In genomic region chr1:235160965-235161684, GRCh38 we compare ENCODE assay signal across 1 cellular context.
TF ChIP-seq lines count a peak whose summit lies in the region.

A gene with protein sequence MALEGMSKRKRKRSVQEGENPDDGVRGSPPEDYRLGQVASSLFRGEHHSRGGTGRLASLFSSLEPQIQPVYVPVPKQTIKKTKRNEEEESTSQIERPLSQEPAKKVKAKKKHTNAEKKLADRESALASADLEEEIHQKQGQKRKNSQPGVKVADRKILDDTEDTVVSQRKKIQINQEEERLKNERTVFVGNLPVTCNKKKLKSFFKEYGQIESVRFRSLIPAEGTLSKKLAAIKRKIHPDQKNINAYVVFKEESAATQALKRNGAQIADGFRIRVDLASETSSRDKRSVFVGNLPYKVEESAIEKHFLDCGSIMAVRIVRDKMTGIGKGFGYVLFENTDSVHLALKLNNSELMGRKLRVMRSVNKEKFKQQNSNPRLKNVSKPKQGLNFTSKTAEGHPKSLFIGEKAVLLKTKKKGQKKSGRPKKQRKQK (minus strand): TSS chr1:235161250. CDS start chr1:235161226, 24 bp downstream.

TF ChIP-seq in HepG2, 621 proteins besides CTCF, POLR2A, EP300 and RAD21 (continued from another document and continues in another):
- TF ChIP-seq AKNA (CRISPR knock-in tag; IDR thresholded peaks at IDR 0.05; ENCODE audit: borderline replicate concordance): no peak; the same call in 1 of the 2 replicates
- 0 out of 2 replicates have a peak, but pooled peaks have one; percentile 52 for TF ChIP-seq AKAP8 (CRISPR knock-in tag; IDR thresholded peaks at IDR 0.05)
- TF ChIP-seq, protein P1, sequence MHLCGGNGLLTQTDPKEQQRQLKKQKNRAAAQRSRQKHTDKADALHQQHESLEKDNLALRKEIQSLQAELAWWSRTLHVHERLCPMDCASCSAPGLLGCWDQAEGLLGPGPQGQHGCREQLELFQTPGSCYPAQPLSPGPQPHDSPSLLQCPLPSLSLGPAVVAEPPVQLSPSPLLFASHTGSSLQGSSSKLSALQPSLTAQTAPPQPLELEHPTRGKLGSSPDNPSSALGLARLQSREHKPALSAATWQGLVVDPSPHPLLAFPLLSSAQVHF (CRISPR knock-in tag; IDR thresholded peaks at IDR 0.05): no peak
- peak; percentile 68; the same call in 1 of the 2 replicates for TF ChIP-seq RXRB (CRISPR knock-in tag; IDR thresholded peaks at IDR 0.05; ENCODE audit: borderline replicate concordance)
- TF ChIP-seq ZNF644 (CRISPR knock-in tag; IDR thresholded peaks at IDR 0.05; ENCODE audit: low read depth): no peak
- TF ChIP-seq NR0B2 (CRISPR knock-in tag; IDR thresholded peaks at IDR 0.05): peak; percentile 95
- TF ChIP-seq, protein P2, sequence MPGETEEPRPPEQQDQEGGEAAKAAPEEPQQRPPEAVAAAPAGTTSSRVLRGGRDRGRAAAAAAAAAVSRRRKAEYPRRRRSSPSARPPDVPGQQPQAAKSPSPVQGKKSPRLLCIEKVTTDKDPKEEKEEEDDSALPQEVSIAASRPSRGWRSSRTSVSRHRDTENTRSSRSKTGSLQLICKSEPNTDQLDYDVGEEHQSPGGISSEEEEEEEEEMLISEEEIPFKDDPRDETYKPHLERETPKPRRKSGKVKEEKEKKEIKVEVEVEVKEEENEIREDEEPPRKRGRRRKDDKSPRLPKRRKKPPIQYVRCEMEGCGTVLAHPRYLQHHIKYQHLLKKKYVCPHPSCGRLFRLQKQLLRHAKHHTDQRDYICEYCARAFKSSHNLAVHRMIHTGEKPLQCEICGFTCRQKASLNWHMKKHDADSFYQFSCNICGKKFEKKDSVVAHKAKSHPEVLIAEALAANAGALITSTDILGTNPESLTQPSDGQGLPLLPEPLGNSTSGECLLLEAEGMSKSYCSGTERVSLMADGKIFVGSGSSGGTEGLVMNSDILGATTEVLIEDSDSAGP (CRISPR knock-in tag; IDR thresholded peaks at IDR 0.05; ENCODE audit: borderline replicate concordance): peak; percentile 90; the same call in 1 of the 2 replicates
- TF ChIP-seq ZFP37 (CRISPR knock-in tag; IDR thresholded peaks at IDR 0.05; ENCODE audit: borderline replicate concordance): peak; percentile 98
- no peak for TF ChIP-seq GPN1 (CRISPR knock-in tag; IDR thresholded peaks at IDR 0.05; ENCODE audit: borderline replicate concordance)
- TF ChIP-seq AGO2 (optimal IDR thresholded peaks at IDR 0.05; ENCODE audit: low read depth, low read length): peak; percentile 56
- no peak for TF ChIP-seq ZNF737 (CRISPR knock-in tag; IDR thresholded peaks at IDR 0.05; ENCODE audit: borderline replicate concordance)
- TF ChIP-seq ZSCAN31 (CRISPR knock-in tag; IDR thresholded peaks at IDR 0.05; ENCODE audit: low read depth): peak; percentile 70; the same call in 1 of the 2 replicates
- TF ChIP-seq ZNF558 (CRISPR knock-in tag; IDR thresholded peaks at IDR 0.05; ENCODE audit: borderline replicate concordance): peak; percentile 88; the same call in 1 of the 2 replicates
- TF ChIP-seq DNMT3B (CRISPR knock-in tag; conservative IDR thresholded peaks at IDR 0.05): no peak
- TF ChIP-seq ZMAT3 (CRISPR knock-in tag; conservative IDR thresholded peaks at IDR 0.05): peak; percentile 95
- TF ChIP-seq ZNF510 (CRISPR knock-in tag; IDR thresholded peaks at IDR 0.05; ENCODE audit: low read depth): peak; percentile 80; the same call in 1 of the 2 replicates
- peak; percentile 60; the same call in 1 of the 2 replicates for TF ChIP-seq ESRRA (CRISPR knock-in tag; IDR thresholded peaks at IDR 0.05; ENCODE audit: low read depth)
- no peak for TF ChIP-seq ZNF34 (CRISPR knock-in tag; IDR thresholded peaks at IDR 0.05; ENCODE audit: borderline replicate concordance)
- peak; percentile 84; the same call in 1 of the 2 replicates for TF ChIP-seq GATAD1 (CRISPR knock-in tag; IDR thresholded peaks at IDR 0.05)
- peak; percentile 96 for TF ChIP-seq SIN3A (IDR thresholded peaks at IDR 0.05; ENCODE audit: borderline replicate concordance, low read depth, low read length)
- TF ChIP-seq, protein P3, sequence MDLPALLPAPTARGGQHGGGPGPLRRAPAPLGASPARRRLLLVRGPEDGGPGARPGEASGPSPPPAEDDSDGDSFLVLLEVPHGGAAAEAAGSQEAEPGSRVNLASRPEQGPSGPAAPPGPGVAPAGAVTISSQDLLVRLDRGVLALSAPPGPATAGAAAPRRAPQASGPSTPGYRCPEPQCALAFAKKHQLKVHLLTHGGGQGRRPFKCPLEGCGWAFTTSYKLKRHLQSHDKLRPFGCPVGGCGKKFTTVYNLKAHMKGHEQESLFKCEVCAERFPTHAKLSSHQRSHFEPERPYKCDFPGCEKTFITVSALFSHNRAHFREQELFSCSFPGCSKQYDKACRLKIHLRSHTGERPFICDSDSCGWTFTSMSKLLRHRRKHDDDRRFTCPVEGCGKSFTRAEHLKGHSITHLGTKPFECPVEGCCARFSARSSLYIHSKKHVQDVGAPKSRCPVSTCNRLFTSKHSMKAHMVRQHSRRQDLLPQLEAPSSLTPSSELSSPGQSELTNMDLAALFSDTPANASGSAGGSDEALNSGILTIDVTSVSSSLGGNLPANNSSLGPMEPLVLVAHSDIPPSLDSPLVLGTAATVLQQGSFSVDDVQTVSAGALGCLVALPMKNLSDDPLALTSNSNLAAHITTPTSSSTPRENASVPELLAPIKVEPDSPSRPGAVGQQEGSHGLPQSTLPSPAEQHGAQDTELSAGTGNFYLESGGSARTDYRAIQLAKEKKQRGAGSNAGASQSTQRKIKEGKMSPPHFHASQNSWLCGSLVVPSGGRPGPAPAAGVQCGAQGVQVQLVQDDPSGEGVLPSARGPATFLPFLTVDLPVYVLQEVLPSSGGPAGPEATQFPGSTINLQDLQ (CRISPR knock-in tag; IDR thresholded peaks at IDR 0.05): peak; percentile 70; the same call in 1 of the 2 replicates
- peak; percentile 94 for TF ChIP-seq DRAP1 (CRISPR knock-in tag; IDR thresholded peaks at IDR 0.05)
- TF ChIP-seq BCLAF1 (IDR thresholded peaks at IDR 0.05): no peak
- 0 out of 2 replicates have a peak, but pooled peaks have one; percentile 29 for TF ChIP-seq MEIS1 (CRISPR knock-in tag; IDR thresholded peaks at IDR 0.05; ENCODE audit: borderline replicate concordance)
- TF ChIP-seq, protein P4, sequence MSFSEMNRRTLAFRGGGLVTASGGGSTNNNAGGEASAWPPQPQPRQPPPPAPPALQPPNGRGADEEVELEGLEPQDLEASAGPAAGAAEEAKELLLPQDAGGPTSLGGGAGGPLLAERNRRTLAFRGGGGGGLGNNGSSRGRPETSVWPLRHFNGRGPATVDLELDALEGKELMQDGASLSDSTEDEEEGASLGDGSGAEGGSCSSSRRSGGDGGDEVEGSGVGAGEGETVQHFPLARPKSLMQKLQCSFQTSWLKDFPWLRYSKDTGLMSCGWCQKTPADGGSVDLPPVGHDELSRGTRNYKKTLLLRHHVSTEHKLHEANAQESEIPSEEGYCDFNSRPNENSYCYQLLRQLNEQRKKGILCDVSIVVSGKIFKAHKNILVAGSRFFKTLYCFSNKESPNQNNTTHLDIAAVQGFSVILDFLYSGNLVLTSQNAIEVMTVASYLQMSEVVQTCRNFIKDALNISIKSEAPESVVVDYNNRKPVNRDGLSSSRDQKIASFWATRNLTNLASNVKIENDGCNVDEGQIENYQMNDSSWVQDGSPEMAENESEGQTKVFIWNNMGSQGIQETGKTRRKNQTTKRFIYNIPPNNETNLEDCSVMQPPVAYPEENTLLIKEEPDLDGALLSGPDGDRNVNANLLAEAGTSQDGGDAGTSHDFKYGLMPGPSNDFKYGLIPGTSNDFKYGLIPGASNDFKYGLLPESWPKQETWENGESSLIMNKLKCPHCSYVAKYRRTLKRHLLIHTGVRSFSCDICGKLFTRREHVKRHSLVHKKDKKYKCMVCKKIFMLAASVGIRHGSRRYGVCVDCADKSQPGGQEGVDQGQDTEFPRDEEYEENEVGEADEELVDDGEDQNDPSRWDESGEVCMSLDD (CRISPR knock-in tag; IDR thresholded peaks at IDR 0.05; ENCODE audit: borderline replicate concordance): 0 out of 2 replicates have a peak, but pooled peaks have one; percentile 48
- TF ChIP-seq ONECUT2 (CRISPR knock-in tag; IDR thresholded peaks at IDR 0.05): peak; percentile 65
- no peak for TF ChIP-seq GZF1 (CRISPR knock-in tag; IDR thresholded peaks at IDR 0.05)
- TF ChIP-seq ZNF296 (CRISPR knock-in tag; conservative IDR thresholded peaks at IDR 0.05): peak; percentile 71; the same call in 1 of the 2 replicates
- TF ChIP-seq, protein P5, sequence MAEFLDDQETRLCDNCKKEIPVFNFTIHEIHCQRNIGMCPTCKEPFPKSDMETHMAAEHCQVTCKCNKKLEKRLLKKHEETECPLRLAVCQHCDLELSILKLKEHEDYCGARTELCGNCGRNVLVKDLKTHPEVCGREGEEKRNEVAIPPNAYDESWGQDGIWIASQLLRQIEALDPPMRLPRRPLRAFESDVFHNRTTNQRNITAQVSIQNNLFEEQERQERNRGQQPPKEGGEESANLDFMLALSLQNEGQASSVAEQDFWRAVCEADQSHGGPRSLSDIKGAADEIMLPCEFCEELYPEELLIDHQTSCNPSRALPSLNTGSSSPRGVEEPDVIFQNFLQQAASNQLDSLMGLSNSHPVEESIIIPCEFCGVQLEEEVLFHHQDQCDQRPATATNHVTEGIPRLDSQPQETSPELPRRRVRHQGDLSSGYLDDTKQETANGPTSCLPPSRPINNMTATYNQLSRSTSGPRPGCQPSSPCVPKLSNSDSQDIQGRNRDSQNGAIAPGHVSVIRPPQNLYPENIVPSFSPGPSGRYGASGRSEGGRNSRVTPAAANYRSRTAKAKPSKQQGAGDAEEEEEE (CRISPR knock-in tag; IDR thresholded peaks at IDR 0.05; ENCODE audit: borderline replicate concordance): no peak; the same call in 1 of the 2 replicates
- no peak for TF ChIP-seq NR2F6 (IDR thresholded peaks at IDR 0.05)
- peak; percentile 40; the same call in 1 of the 2 replicates for TF ChIP-seq NR2F6 (CRISPR knock-in tag; IDR thresholded peaks at IDR 0.05)
- no peak; the same call in 1 of the 2 replicates for TF ChIP-seq ZNF17 (CRISPR knock-in tag; IDR thresholded peaks at IDR 0.05)
